In the genomic region with DNA sequence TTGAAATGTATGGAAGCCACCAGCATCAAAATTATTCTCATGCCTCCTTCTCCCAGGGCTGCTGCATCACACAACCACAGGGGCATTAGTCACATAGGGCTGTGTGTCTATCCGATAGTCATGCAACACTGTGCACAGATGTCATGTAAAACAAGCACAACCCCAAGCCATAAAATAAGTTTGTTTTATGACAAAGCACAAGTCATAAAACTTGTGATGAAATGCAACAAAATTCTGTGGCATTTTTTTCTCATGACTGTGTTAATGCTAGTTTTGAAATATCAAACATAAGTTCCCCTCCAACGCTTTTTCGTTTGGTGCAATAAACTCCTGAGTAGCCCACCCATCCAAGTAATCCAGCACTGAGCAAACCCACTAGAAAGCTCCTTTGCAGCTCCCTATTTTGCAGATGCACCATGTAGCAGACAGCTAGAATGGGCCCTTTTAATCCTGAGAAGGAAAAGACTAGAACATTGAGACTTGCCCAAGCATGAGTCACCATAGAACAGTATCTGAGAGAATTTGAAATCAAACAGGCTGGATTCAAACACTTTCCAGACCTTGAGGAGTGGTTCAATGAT, we compare ENCODE assay signal across 11 cellular contexts.
DNase-seq lines count a peak whose midpoint lies in the region; ATAC-seq and TF ChIP-seq lines count a peak whose summit lies in the region.
"Had no signal": no experiment of that assay in that cellular context is flagged by ENCODE, and none has a peak within 500 bp of the region (broad histone marks: within the 10 kb centered on the region; RNA-seq: fewer than 3 reads in every experiment).

No MANE protein-coding gene starts in this region.

- H3K9me3 ChIP-seq in MG63 (peaks cover 7% of the 10 kb centered on the region; the same call in 1 of the 2 replicates), lower lobe of right lung (no peaks in the 10 kb centered on the region), tibial nerve (peaks cover 0 to 11% (median 0%) of the 10 kb centered on the region in 4 donors)

- H3K36me3 ChIP-seq in MG63 (no peaks in the 10 kb centered on the region), brain microvascular endothelial cell (replicated peaks) (no peaks in the 10 kb centered on the region), lower lobe of right lung (no peaks in the 10 kb centered on the region), tibial nerve (no peaks in the 10 kb centered on the region)

- no peak for TF ChIP-seq EP300 in tibial nerve (IDR thresholded peaks at IDR 0.05)

- TF ChIP-seq CTCF in brain microvascular endothelial cell (IDR thresholded peaks at IDR 0.05; ENCODE audit: low read depth, low read length, missing control alignments) (no peak), lower lobe of right lung (IDR thresholded peaks at IDR 0.05) (no peak), tibial nerve (IDR thresholded peaks at IDR 0.05) (no peak)

- WGBS in tibial nerve, 2 donors, result 59 to 66% methylated on average over 3 of the region's 3 CpGs

- DNase-seq in AG08396 (ENCODE audit: low spot score), result peak; percentile 78
- peak; percentile 78 for DNase-seq in MG63
- peak; percentile 93 for DNase-seq in brain microvascular endothelial cell
- DNase-seq in lower lobe of right lung, result no peak
- DNase-seq in tibial nerve (ENCODE audit: low spot score in 2 of 2), result no peak
- DNase-seq in T-helper 2 cell, result no peak
- DNase-seq in NCI-H2029 treated with DMSO at 0.1 percent for 48 hours (lab: John Stamatoyannopoulos, UW), result no peak
- DNase-seq: activated T-cell treated with anti-CD3 and anti-CD28 coated beads, Interleukin-2, amount 50 U/mL, for 4 hours; NCI-H2171 had no signal

- H3K27ac ChIP-seq in brain microvascular endothelial cell, result peak overlapping the region; percentile 99
- H3K27ac ChIP-seq in lower lobe of right lung, result peak overlapping the region; percentile 60
- peak overlapping the region in 1 of 4 donors; percentile 44 for H3K27ac ChIP-seq in tibial nerve
- H3K27ac ChIP-seq: C4-2B had no signal

- peaks cover 28% of the 10 kb centered on the region for H3K4me1 ChIP-seq in lower lobe of right lung
- peaks cover 0 to 34% (median 6%) of the 10 kb centered on the region in 4 donors for H3K4me1 ChIP-seq in tibial nerve

- in situ Hi-C loops in brain microvascular endothelial cell (cut with HindIII; ENCODE audit: low pct_ligation_motif_present, low sequenced_read_pairs), result no loop called here

- peak; percentile 39 to 60 for ATAC-seq in lower lobe of right lung
- ATAC-seq in HG03196 (IDR thresholded peaks at IDR 0.05; ENCODE audit: unreplicated experiment), result no peak
- ATAC-seq: activated T-cell treated with anti-CD3 and anti-CD28 coated beads, Interleukin-2, amount 50 U/mL, for 4 hours had no signal

- no peaks in the 10 kb centered on the region for H3K27me3 ChIP-seq in MG63
- H3K27me3 ChIP-seq in brain microvascular endothelial cell (replicated peaks), result no peaks in the 10 kb centered on the region
- H3K27me3 ChIP-seq in lower lobe of right lung (ENCODE audit: low read depth), result no peaks in the 10 kb centered on the region
- no peaks in the 10 kb centered on the region for H3K27me3 ChIP-seq in tibial nerve

- TF ChIP-seq POLR2A in tibial nerve (IDR thresholded peaks at IDR 0.05), result no peak

- intact Hi-C loops in lower lobe of right lung (cut with DNase I), result no loop called here

- no peak overlapping the region for H3K4me3 ChIP-seq in MG63
- H3K4me3 ChIP-seq in brain microvascular endothelial cell (ENCODE audit: low read depth, low read length), result no peak overlapping the region
- no peak overlapping the region for H3K4me3 ChIP-seq in lower lobe of right lung
- H3K4me3 ChIP-seq in tibial nerve, result no peak overlapping the region

Comparison
In these comparisons a context has a peak if more than half of its experiments do, and no peak if none do; other contexts are left out.
1. DNase-seq: peak in AG08396 (single experiment), MG63 (single experiment) and brain microvascular endothelial cell (single experiment); none in lower lobe of right lung (single experiment), tibial nerve (0 of 2), T-helper 2 cell (0 of 5) and NCI-H2029 treated with DMSO at 0.1 percent for 48 hours (single experiment).